11 cellular contexts compared by ENCODE assay signal in the genomic region with DNA sequence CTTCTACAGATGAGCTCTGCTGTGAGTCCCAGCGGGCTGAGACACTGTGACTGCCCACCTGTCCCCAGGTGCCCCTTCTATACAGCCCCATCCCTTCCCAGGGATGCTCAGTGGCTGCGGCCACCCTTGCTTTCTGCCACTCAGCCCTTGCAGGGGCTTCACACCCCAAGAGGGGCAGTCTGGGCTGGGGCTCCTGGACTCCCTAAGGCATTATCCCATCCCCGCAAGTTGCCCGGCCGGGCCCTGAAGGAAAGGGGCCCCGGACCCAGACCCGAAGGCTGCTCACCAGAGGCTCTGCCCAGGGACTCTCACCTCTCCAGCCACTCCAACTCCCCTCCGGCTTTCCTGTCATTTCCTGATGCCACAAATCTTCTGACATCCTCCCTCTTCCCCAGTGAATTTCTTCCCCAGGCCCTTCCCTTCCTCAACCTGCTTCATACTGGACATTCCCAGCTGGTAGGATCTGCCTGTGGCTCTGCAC.
DNase-seq lines count a peak whose midpoint lies in the region; ATAC-seq lines count a peak whose summit lies in the region.
"Had no signal": no experiment of that assay in that cellular context is flagged by ENCODE, and none has a peak within 500 bp of the region (broad histone marks: within the 10 kb centered on the region; RNA-seq: fewer than 3 reads in every experiment).

No MANE protein-coding gene starts in this region.

- peak overlapping the region; percentile 73 for H3K27ac Mint-ChIP-seq in stimulated activated effector memory CD8-positive, alpha-beta T cell treated with anti-CD3 and anti-CD28 coated beads, Interleukin-12 subunit alpha, Interleukin-12 subunit beta, amount 100 ng/mL, for 72 hours
- H3K27ac Mint-ChIP-seq: natural killer cell treated with Interleukin-12 subunit alpha and Interleukin-12 subunit beta and Interleukin-15 and Interleukin-18, amount 100 ng/mL, for 72 hours had no signal

- peak overlapping the region; percentile 69 for H3K27ac ChIP-seq in layer of hippocampus (ENCODE audit: low read depth, low read length)

- H3K9me3 Mint-ChIP-seq in stimulated activated effector memory CD8-positive, alpha-beta T cell treated with anti-CD3 and anti-CD28 coated beads, Interleukin-12 subunit alpha, Interleukin-12 subunit beta, amount 100 ng/mL, for 72 hours, result no peaks in the 10 kb centered on the region
- H3K9me3 Mint-ChIP-seq: natural killer cell treated with Interleukin-12 subunit alpha and Interleukin-12 subunit beta and Interleukin-15 and Interleukin-18, amount 100 ng/mL, for 72 hours had no signal

- no peaks in the 10 kb centered on the region for H3K27me3 ChIP-seq in adipocyte (replicated peaks; ENCODE audit: control insufficient read depth, insufficient read depth, low read length)
- H3K27me3 ChIP-seq in layer of hippocampus (ENCODE audit: control insufficient read depth, insufficient read depth, low read length), result no peaks in the 10 kb centered on the region

- no peak for ATAC-seq in stimulated activated effector memory CD8-positive, alpha-beta T cell treated with anti-CD3 and anti-CD28 coated beads, Interleukin-12 subunit alpha, Interleukin-12 subunit beta, amount 100 ng/mL, for 72 hours
- ATAC-seq in left colon, result no peak

- peak overlapping the region; percentile 76 for H3K9ac ChIP-seq in adipocyte (ENCODE audit: low read length)

- peaks cover 37% of the 10 kb centered on the region for H3K4me1 ChIP-seq in adipocyte (ENCODE audit: control insufficient read depth, insufficient read depth, low read length)

- H3K36me3 ChIP-seq in adipocyte (ENCODE audit: control insufficient read depth, insufficient read depth, low read length, severe bottlenecking), result peaks cover 4% of the 10 kb centered on the region
- H3K36me3 ChIP-seq: HAP-1 had no signal

- no peak overlapping the region for H3K4me3 Mint-ChIP-seq in stimulated activated effector memory CD8-positive, alpha-beta T cell treated with anti-CD3 and anti-CD28 coated beads, Interleukin-12 subunit alpha, Interleukin-12 subunit beta, amount 100 ng/mL, for 72 hours
- H3K4me3 Mint-ChIP-seq: natural killer cell treated with Interleukin-12 subunit alpha and Interleukin-12 subunit beta and Interleukin-15 and Interleukin-18, amount 100 ng/mL, for 72 hours had no signal

- no peak overlapping the region for H3K4me3 ChIP-seq in adipocyte (ENCODE audit: low read length)
- H3K4me3 ChIP-seq: HAP-1 had no signal

- intact Hi-C loops in left colon (cut with DNase I, micrococcal nuclease), result loop anchor here (5.0 to 10.0 kb wide), 3 partner anchors 97 to 170 kb away; no protein-coding TSS in a partner anchor

- no peaks in the 10 kb centered on the region for H3K36me3 Mint-ChIP-seq in stimulated activated effector memory CD8-positive, alpha-beta T cell treated with anti-CD3 and anti-CD28 coated beads, Interleukin-12 subunit alpha, Interleukin-12 subunit beta, amount 100 ng/mL, for 72 hours
- H3K36me3 Mint-ChIP-seq: natural killer cell treated with Interleukin-12 subunit alpha and Interleukin-12 subunit beta and Interleukin-15 and Interleukin-18, amount 100 ng/mL, for 72 hours had no signal

- DNase-seq in NCI-H1417 (lab: John Stamatoyannopoulos, UW), result peak in 2 of 3 experiments; percentile 54 to 67
- no peak for DNase-seq in NCI-H1417 treated with DMSO at 0.1 percent for 48 hours (lab: John Stamatoyannopoulos, UW)
- DNase-seq in adipocyte (ENCODE audit: low read depth), result no peak
- no peak for DNase-seq in stimulated activated effector memory CD8-positive, alpha-beta T cell treated with anti-CD3 and anti-CD28 coated beads, Interleukin-12 subunit alpha, Interleukin-12 subunit beta, amount 100 ng/mL, for 72 hours (ENCODE audit: low spot score in 2 of 2)
- DNase-seq in glomerular visceral epithelial cell (ENCODE audit: extremely low spot score), result no peak
- DNase-seq in left colon, result no peak
- DNase-seq in foreskin melanocyte, result no peak
- DNase-seq: central memory CD4-positive, alpha-beta T cell had no signal

- peaks cover 24% of the 10 kb centered on the region for H3K4me1 Mint-ChIP-seq in stimulated activated effector memory CD8-positive, alpha-beta T cell treated with anti-CD3 and anti-CD28 coated beads, Interleukin-12 subunit alpha, Interleukin-12 subunit beta, amount 100 ng/mL, for 72 hours

- H3K9me3 ChIP-seq in adipocyte (ENCODE audit: control insufficient read depth, low read length), result no peaks in the 10 kb centered on the region
- H3K9me3 ChIP-seq: HAP-1 had no signal

Comparison
In these comparisons a context has a peak if more than half of its experiments do, and no peak if none do; other contexts are left out.
1. DNase-seq: peak in NCI-H1417 (2 of 3); none in NCI-H1417 treated with DMSO at 0.1 percent for 48 hours (single experiment), adipocyte (single experiment), stimulated activated effector memory CD8-positive, alpha-beta T cell treated with anti-CD3 and anti-CD28 coated beads, Interleukin-12 subunit alpha, Interleukin-12 subunit beta, amount 100 ng/mL, for 72 hours (0 of 2), glomerular visceral epithelial cell (single experiment), left colon (0 of 2) and foreskin melanocyte (single experiment).